15 cellular contexts compared by ENCODE assay signal in genomic region chr20:10666221-10667076, GRCh38. TPM values are rescaled to one million over a fixed set of nuclear protein-coding genes. Genes with fewer than 3 reads are reported as not detected.
DNase-seq lines count a peak whose midpoint lies in the region; ATAC-seq and TF ChIP-seq lines count a peak whose summit lies in the region.
"Had no signal": no experiment of that assay in that cellular context is flagged by ENCODE, and none has a peak within 500 bp of the region (broad histone marks: within the 10 kb centered on the region; RNA-seq: fewer than 3 reads in every experiment).

No MANE protein-coding gene starts in this region.

- H3K56ac ChIP-seq in IMR-90 (ENCODE audit: extremely low read depth, insufficient read depth, low read length), result no peak overlapping the region

- ATAC-seq in IMR-90 (ENCODE audit: low read depth) (no peak), right lobe of liver (no peak), GM19023 (IDR thresholded peaks at IDR 0.05; ENCODE audit: unreplicated experiment) (no peak)
- ATAC-seq: activated CD8-positive, alpha-beta T cell treated with anti-CD3 and anti-CD28 coated beads for 36 hours; natural killer cell treated with Interleukin-12 subunit alpha and Interleukin-12 subunit beta and Interleukin-15 and Interleukin-18, amount 100 ng/mL, for 72 hours had no signal

- TF ChIP-seq POLR2A in IMR-90 (IDR thresholded peaks at IDR 0.05; ENCODE audit: low read depth, low read length) (no peak), right lobe of liver (IDR thresholded peaks at IDR 0.05) (no peak), spleen (IDR thresholded peaks at IDR 0.05) (no peak)

- H3K4ac ChIP-seq in IMR-90 (ENCODE audit: low read depth, low read length), result peak overlapping the region; percentile 51; the same call in 1 of the 2 replicates

- H3K4me2 ChIP-seq in IMR-90 (ENCODE audit: low read depth, low read length) (no peak overlapping the region), mammary epithelial cell (ENCODE audit: insufficient read depth, low read depth, low read length) (peak overlapping the region; percentile 83)

- H4K20me1 ChIP-seq in IMR-90 (ENCODE audit: insufficient read depth, low read length) (peaks cover 26% of the 10 kb centered on the region), mammary epithelial cell (ENCODE audit: insufficient read depth, low read length) (no peaks in the 10 kb centered on the region)

- intact Hi-C loops in IMR-90 (cut with micrococcal nuclease) (no loop called here), mammary epithelial cell (cut with micrococcal nuclease) (loop anchor here (1.0 kb wide), 1 partner anchor 113 kb away; no protein-coding TSS in a partner anchor), right lobe of liver (cut with DNase I) (no loop called here), spleen (cut with DNase I; ENCODE audit: low total_unique reads) (no loop called here)

- no peak overlapping the region for H3K9ac ChIP-seq in IMR-90 (ENCODE audit: low read depth, low read length)
- H3K9ac ChIP-seq in mammary epithelial cell (ENCODE audit: insufficient read depth, low read length), result peak overlapping the region; percentile 72

- in situ Hi-C loops in IMR-90 (cut with MboI; ENCODE audit: low sequenced_read_pairs) (loop anchor here (10.0 kb wide), 1 partner anchor 608 kb away; no protein-coding TSS in a partner anchor), mammary epithelial cell (cut with MboI; ENCODE audit: low sequenced_read_pairs in 2 of 2) (loop anchor here in 1 of 2 donors (25.0 kb wide), 2 partner anchors 546 to 871 kb away; no protein-coding TSS in a partner anchor)

- no peak overlapping the region for H2BK20ac ChIP-seq in IMR-90 (ENCODE audit: low read depth, low read length)

- no peak overlapping the region for H3K18ac ChIP-seq in IMR-90 (ENCODE audit: low read depth, low read length)

- POLR2A ChIA-PET in IMR-90 (lab: Charles Lee; ENCODE audit: unreplicated experiment), result no interaction called here

- H3K36me3 ChIP-seq in IMR-90 (ENCODE audit: control insufficient read depth, insufficient read depth, low read length) (peaks cover 54% of the 10 kb centered on the region), mammary epithelial cell (ENCODE audit: insufficient read depth, low read length) (peaks cover 51% of the 10 kb centered on the region), right lobe of liver (no peaks in the 10 kb centered on the region), spleen (peaks cover 0 to 64% (median 6%) of the 10 kb centered on the region in 6 donors)

- peaks cover 12% of the 10 kb centered on the region for H3K4me1 ChIP-seq in IMR-90 (ENCODE audit: control insufficient read depth, insufficient read depth, low read length)
- peaks cover 74% of the 10 kb centered on the region for H3K4me1 ChIP-seq in mammary epithelial cell (ENCODE audit: insufficient read depth, low read length)
- no peaks in the 10 kb centered on the region for H3K4me1 ChIP-seq in right lobe of liver
- H3K4me1 ChIP-seq in spleen, result peaks cover 13 to 93% (median 61%) of the 10 kb centered on the region in 6 donors

- no peak overlapping the region for H2AK9ac ChIP-seq in IMR-90 (replicated peaks; ENCODE audit: low read depth, low read length, poor library complexity)

- H2BK15ac ChIP-seq in IMR-90 (ENCODE audit: low read depth, low read length), result no peak overlapping the region; the same call in 2 of the 3 replicates

- no peak overlapping the region for H4K5ac ChIP-seq in IMR-90 (ENCODE audit: low read depth, low read length)

- H2BK120ac ChIP-seq in IMR-90 (ENCODE audit: low read depth, low read length), result no peak overlapping the region

- dilution Hi-C loops in IMR-90 (cut with HindIII; ENCODE audit: low sequenced_read_pairs, unreplicated experiment) (loop anchor here (25.0 kb wide), 1 partner anchor 871 kb away; no protein-coding TSS in a partner anchor), mammary epithelial cell (cut with HindIII; ENCODE audit: low sequenced_read_pairs) (no loop called here)

- no peak overlapping the region for H3K14ac ChIP-seq in IMR-90 (replicated peaks; ENCODE audit: low read depth, low read length)

- no peak for TF ChIP-seq RAD21 in IMR-90 (IDR thresholded peaks at IDR 0.05; ENCODE audit: low read length)

- no peak overlapping the region for H3K23ac ChIP-seq in IMR-90 (ENCODE audit: low read depth, low read length)

- CTCF ChIA-PET in IMR-90 (lab: Yijun Ruan, JAX) (no interaction called here), mammary epithelial cell (lab: Charles Lee; ENCODE audit: low non-redundant PET) (no interaction called here)

- H4K8ac ChIP-seq in IMR-90 (ENCODE audit: low read depth in 2 of 2, low read length in 2 of 2), result no peak overlapping the region

- TF ChIP-seq CTCF in IMR-90 (conservative IDR thresholded peaks at IDR 0.05; ENCODE audit: low read depth, low read length) (no peak), mammary epithelial cell (conservative IDR thresholded peaks at IDR 0.05 in 1 of 2, IDR thresholded peaks at IDR 0.05 in 1 of 2; ENCODE audit: extremely low read depth in 1 of 2, insufficient read depth in 1 of 2, low read depth in 1 of 2, low read length in 2 of 2) (no peak), right lobe of liver (IDR thresholded peaks at IDR 0.05) (no peak), spleen (IDR thresholded peaks at IDR 0.05 in 8 of 11, conservative IDR thresholded peaks at IDR 0.05 in 3 of 11) (no peak)

- H3K4me3 ChIP-seq in IMR-90 (ENCODE audit: insufficient read depth, low read depth, low read length), result no peak overlapping the region
- peak overlapping the region in 2 of 3 experiments; percentile 18 to 21 for H3K4me3 ChIP-seq in mammary epithelial cell (replicated peaks in 1 of 3; ENCODE audit: insufficient read depth in 1 of 3, low read depth in 2 of 3, low read length in 3 of 3)
- H3K4me3 ChIP-seq in right lobe of liver, result no peak overlapping the region
- H3K4me3 ChIP-seq in spleen, result peak overlapping the region in 3 of 8 donors; percentile 4 to 81 (median 43)

- H3K79me2 ChIP-seq in mammary epithelial cell (ENCODE audit: insufficient read depth, low read length), result peaks cover 100% of the 10 kb centered on the region

- peaks cover 20% of the 10 kb centered on the region; the same call in 1 of the 2 replicates for H3K9me1 ChIP-seq in IMR-90 (ENCODE audit: insufficient read depth, low read length)

- H3K9me3 ChIP-seq in IMR-90 (ENCODE audit: control insufficient read depth, insufficient read depth, low read length) (no peaks in the 10 kb centered on the region), mammary epithelial cell (replicated peaks; ENCODE audit: insufficient read depth, low read length) (no peaks in the 10 kb centered on the region), right lobe of liver (no peaks in the 10 kb centered on the region), spleen (no peaks in the 10 kb centered on the region)

- BruUV-seq in IMR-90 (replicated peaks; lab: Mats Ljungman, UMichigan) (no TSS peak), mammary epithelial cell (replicated peaks; lab: Mats Ljungman, UMichigan) (no TSS peak)

- H2AFZ ChIP-seq in IMR-90 (replicated peaks; ENCODE audit: low read length, poor library complexity) (no peak overlapping the region), mammary epithelial cell (ENCODE audit: low read depth, low read length) (no peak overlapping the region)

- H2AK5ac ChIP-seq in IMR-90 (ENCODE audit: low read depth, low read length), result no peak overlapping the region; the same call in 1 of the 2 replicates

- no peak overlapping the region for H4K91ac ChIP-seq in IMR-90 (ENCODE audit: insufficient read depth, low read depth, low read length)

- H3K27me3 ChIP-seq in IMR-90 (ENCODE audit: control insufficient read depth, insufficient read depth, low read length) (no peaks in the 10 kb centered on the region), mammary epithelial cell (ENCODE audit: insufficient read depth, low read length) (no peaks in the 10 kb centered on the region), right lobe of liver (no peaks in the 10 kb centered on the region), spleen (replicated peaks in 1 of 7) (peaks cover 0 to 43% (median under 1%) of the 10 kb centered on the region in 7 donors)

- no peak for DNase-seq in IMR-90
- DNase-seq in mammary epithelial cell, result no peak
- no peak for DNase-seq in right lobe of liver
- no peak for DNase-seq in spleen
- no peak for DNase-seq in NCI-H510A (lab: John Stamatoyannopoulos, UW)
- DNase-seq in iPS-NIHi7 (ENCODE audit: extremely low spot score), result no peak
- no peak for DNase-seq in OCI-M2 (lab: John Stamatoyannopoulos, UW; ENCODE audit: unreplicated experiment)
- DNase-seq: activated CD8-positive, alpha-beta T cell treated with anti-CD3 and anti-CD28 coated beads for 36 hours; activated naive CD4-positive, alpha-beta T cell treated with anti-CD3 and anti-CD28 coated beads, Interleukin-2, amount 10 ng/mL, durations not matched to agents 7 days and 5 days; effector CD8-positive, alpha-beta T cell; NCI-H1417 treated with DMSO at 0.1 percent for 48 hours; stimulated activated CD4-positive, alpha-beta T cell treated with anti-CD3 and anti-CD28 coated beads, Interleukin-4, amount 100 ng/mL, for 4 hours; T-helper 2 cell had no signal

- no peak overlapping the region for H3K27ac ChIP-seq in IMR-90 (ENCODE audit: insufficient read depth, low read length)
- peak overlapping the region; percentile 87 for H3K27ac ChIP-seq in mammary epithelial cell (ENCODE audit: insufficient read depth, low read depth, low read length)
- peak overlapping the region in 2 of 3 donors; percentile 10 to 41 for H3K27ac ChIP-seq in right lobe of liver
- peak overlapping the region; percentile 7 to 70 (median 60) for H3K27ac ChIP-seq in spleen

- H2BK5ac ChIP-seq in IMR-90 (ENCODE audit: low read depth, low read length, poor library complexity, severe bottlenecking), result no peak overlapping the region

- peaks cover 41 to 89% of the 10 kb centered on the region in 2 experiments for H3K79me1 ChIP-seq in IMR-90 (ENCODE audit: low read depth in 1 of 2, low read length in 2 of 2)

- 100% methylated on average over 1 of the region's 7 CpGs; no CpG with 5 or more reads in 1 of the 2 experiments for WGBS in IMR-90 (ENCODE audit: extremely low coverage in 2 of 2, insufficient read length in 1 of 2), 2 experiments
- WGBS in mammary epithelial cell (ENCODE audit: low coverage, missing lambda C conversion rate), result 53% methylated on average over 5 of the region's 7 CpGs
- 72% methylated on average over 4 of the region's 7 CpGs for WGBS in right lobe of liver (ENCODE audit: insufficient coverage, low coverage, low lambda C conversion rate, missing lambda C conversion rate)
- WGBS in spleen, 5 donors, result 64 to 87% (median 72%) methylated on average over 7 of the region's 7 CpGs

TF ChIP-seq in IMR-90, 13 proteins besides CTCF, POLR2A, EP300 and RAD21 (continues in another document):
- TF ChIP-seq RCOR1 (IDR thresholded peaks at IDR 0.05; ENCODE audit: insufficient replicate concordance, low read length) (no peak), MAFK (IDR thresholded peaks at IDR 0.05; ENCODE audit: low read depth, low read length) (no peak)

RNA-seq across cellular contexts. Expression of gene JAG1, which starts 7.3 kb away (rescaled TPM):
- 19.4 and 22.6 TPM in 2 replicates for total RNA-seq in IMR-90 (2012; rRNA removed)
- polyA plus RNA-seq in IMR-90 (2012; rRNA removed), result 9.4 and 10.2 TPM in 2 replicates
- 6.4 and 9.4 TPM in 2 replicates for polyA plus RNA-seq in IMR-90 (2012; cell fraction: cytosol; rRNA removed)
- polyA plus RNA-seq in IMR-90 (2012; cell fraction: nucleus; rRNA removed; ENCODE audit: low replicate concordance), result 32.3 and 70.8 TPM in 2 replicates
- total RNA-seq in mammary epithelial cell, result 100 to 1,000 TPM; 244 to 283 TPM
- polyA plus RNA-seq in mammary epithelial cell, result 54.7 TPM
- polyA minus RNA-seq in mammary epithelial cell, result 300 TPM
- 1 to 10 TPM; 3.1 to 8.5 (median 6.7) TPM for total RNA-seq in right lobe of liver
- total RNA-seq in spleen, result 10 to 100 TPM; 39.5 to 85.3 (median 67.8) TPM
- polyA plus RNA-seq in spleen, result 10 to 100 TPM in 1 of 3 donors, 1 to 10 TPM in 2; 5.6 to 13.1 (median 7.7) TPM

Comparison
In these comparisons a context has a peak if more than half of its experiments do, and no peak if none do; other contexts are left out.
1. H3K4me3 ChIP-seq: peak in mammary epithelial cell (2 of 3); none in IMR-90 (single experiment) and right lobe of liver (0 of 3).